Comparison of ENCODE assay signal across 24 cellular contexts in genomic region chr5:45383985-45384384, GRCh38.
"Had no signal": no experiment of that assay in that cellular context is flagged by ENCODE, and none has a peak within 500 bp of the region (broad histone marks: within the 10 kb centered on the region; RNA-seq: fewer than 3 reads in every experiment).

No MANE protein-coding gene starts in this region.

- H3K27ac Mint-ChIP-seq: naive thymus-derived CD4-positive, alpha-beta T cell; nephron; stimulated activated memory B cell treated with anti-CD40 and anti-IgM and Interleukin-4, amounts not matched to agents 10 μg/mL and 1 μg/mL and 100 μg/mL, for 72 hours; type B pancreatic cell had no signal

- DNase-seq: cortex of kidney; dorsolateral prefrontal cortex; effector CD4-positive, alpha-beta T cell; foreskin fibroblast; heart right ventricle; hippocampal formation; left cardiac atrium; left lung; mammary epithelial cell; mesendoderm; midbrain; naive thymus-derived CD4-positive, alpha-beta T cell; nucleus accumbens; sigmoid colon; stimulated activated CD4-positive, alpha-beta T cell treated with anti-CD3 and anti-CD28 coated beads, Interleukin-4, amount 100 ng/mL, for 4 hours; stimulated activated naive CD8-positive, alpha-beta T cell treated with anti-CD3 and anti-CD28 coated beads, Interleukin-15, Interleukin-2, amounts not matched to agents 100 U/mL and 50 U/mL, for 24 hours; substantia nigra; testis; tibial artery had no signal

- ATAC-seq: esophagus mucosa; gastroesophageal sphincter; heart right ventricle; left cardiac atrium; left lung; naive thymus-derived CD4-positive, alpha-beta T cell; stimulated activated memory B cell treated with anti-CD40 and anti-IgM and Interleukin-4, amounts not matched to agents 10 μg/mL and 1 μg/mL and 100 μg/mL, for 72 hours; stimulated activated naive CD8-positive, alpha-beta T cell treated with anti-CD3 and anti-CD28 coated beads, Interleukin-15, Interleukin-2, amounts not matched to agents 100 U/mL and 50 U/mL, for 24 hours had no signal

- H3K4me3 Mint-ChIP-seq: naive thymus-derived CD4-positive, alpha-beta T cell; nephron; stimulated activated memory B cell treated with anti-CD40 and anti-IgM and Interleukin-4, amounts not matched to agents 10 μg/mL and 1 μg/mL and 100 μg/mL, for 72 hours; type B pancreatic cell had no signal

- H3K27me3 Mint-ChIP-seq: naive thymus-derived CD4-positive, alpha-beta T cell; stimulated activated memory B cell treated with anti-CD40 and anti-IgM and Interleukin-4, amounts not matched to agents 10 μg/mL and 1 μg/mL and 100 μg/mL, for 72 hours had no signal

- H3K9me3 Mint-ChIP-seq: nephron, type B pancreatic cell had no signal

- H3K4me1 Mint-ChIP-seq: naive thymus-derived CD4-positive, alpha-beta T cell; nephron; stimulated activated memory B cell treated with anti-CD40 and anti-IgM and Interleukin-4, amounts not matched to agents 10 μg/mL and 1 μg/mL and 100 μg/mL, for 72 hours had no signal

- H3K36me3 Mint-ChIP-seq: naive thymus-derived CD4-positive, alpha-beta T cell; stimulated activated memory B cell treated with anti-CD40 and anti-IgM and Interleukin-4, amounts not matched to agents 10 μg/mL and 1 μg/mL and 100 μg/mL, for 72 hours; type B pancreatic cell had no signal
